17 cellular contexts compared by ENCODE assay signal in the genomic region with DNA sequence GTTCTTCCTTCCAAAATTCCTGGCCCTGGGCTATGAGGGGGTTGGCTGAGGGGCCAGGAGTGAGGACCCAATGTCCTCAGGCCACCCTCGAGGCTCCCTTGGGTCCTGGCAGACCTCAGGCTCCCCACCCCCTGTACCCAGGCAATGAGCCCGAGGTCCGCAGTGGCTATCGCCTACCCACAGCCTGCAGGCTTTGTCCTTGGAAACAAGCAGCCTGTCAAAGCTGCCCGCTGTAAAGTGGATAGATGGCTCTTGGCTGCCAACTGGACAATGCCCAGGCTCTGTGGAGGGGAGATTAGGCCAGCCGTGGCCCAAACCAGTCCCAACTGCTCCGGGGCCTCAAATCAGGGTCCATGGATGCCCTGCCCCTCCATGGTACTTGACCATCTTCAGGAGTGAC. TPM values are rescaled to one million over a fixed set of nuclear protein-coding genes. Genes with fewer than 3 reads are reported as not detected.
"Had no signal": no experiment of that assay in that cellular context is flagged by ENCODE, and none has a peak within 500 bp of the region (broad histone marks: within the 10 kb centered on the region; RNA-seq: fewer than 3 reads in every experiment).

No MANE protein-coding gene starts in this region.

- H3K9me3 ChIP-seq: ascending aorta, colonic mucosa, esophagus muscularis mucosa, psoas muscle, stomach, thoracic aorta had no signal

- H3K4me1 ChIP-seq: ascending aorta, colonic mucosa, psoas muscle had no signal

- H3K27ac ChIP-seq: ascending aorta, cardiac muscle cell, colonic mucosa, esophagus muscularis mucosa, psoas muscle, stomach, thoracic aorta had no signal

- DNase-seq: activated CD4-positive, alpha-beta T cell treated with anti-CD3 and anti-CD28 coated beads, Interleukin-2, amount 10 ng/mL, durations not matched to agents 7 days and 5 days; activated naive CD4-positive, alpha-beta T cell; colonic mucosa; hippocampal formation; kidney; psoas muscle; stimulated activated CD4-positive, alpha-beta T cell treated with anti-CD3 and anti-CD28 coated beads, Interleukin-12 subunit alpha, Interleukin-12 subunit beta, amount 100 ng/mL, for 4 hours; stimulated activated CD4-positive, alpha-beta T cell treated with anti-CD3 and anti-CD28 coated beads, Interleukin-2, amount 100 ng/mL, for 24 hours; stomach had no signal

- H3K27me3 ChIP-seq: ascending aorta had no signal

- ATAC-seq: natural killer cell treated with Interleukin-12 subunit alpha and Interleukin-12 subunit beta and Interleukin-15 and Interleukin-18, amount 100 ng/mL, for 72 hours; psoas muscle had no signal

- FAIRE-seq: kidney had no signal

- H3K4me3 ChIP-seq: ascending aorta, cardiac muscle cell, colonic mucosa, esophagus muscularis mucosa, psoas muscle, stomach, thoracic aorta had no signal

- H3K36me3 ChIP-seq: ascending aorta, cardiac muscle cell, colonic mucosa, esophagus muscularis mucosa, stomach, thoracic aorta had no signal

RNA-seq across cellular contexts. Expression of a gene that starts 2.2 kb away (rescaled TPM):
- total RNA-seq: activated CD4-positive, alpha-beta T cell treated with anti-CD3 and anti-CD28 coated beads, Interleukin-2, amount 10 ng/mL, durations not matched to agents 7 days and 5 days; ascending aorta; cardiac muscle cell; colonic mucosa; esophagus muscularis mucosa; kidney; liver; mesenteric fat pad; natural killer cell treated with Interleukin-12 subunit alpha and Interleukin-12 subunit beta and Interleukin-15 and Interleukin-18, amount 100 ng/mL, for 72 hours; psoas muscle; stomach; thoracic aorta; urinary bladder had no signal
- polyA plus RNA-seq: cardiac muscle cell, liver, psoas muscle, stomach, urinary bladder had no signal

RNA-seq across cellular contexts. Expression of a gene that starts 59.2 kb away (rescaled TPM):
- total RNA-seq: activated CD4-positive, alpha-beta T cell treated with anti-CD3 and anti-CD28 coated beads, Interleukin-2, amount 10 ng/mL, durations not matched to agents 7 days and 5 days; kidney; liver; mesenteric fat pad; natural killer cell treated with Interleukin-12 subunit alpha and Interleukin-12 subunit beta and Interleukin-15 and Interleukin-18, amount 100 ng/mL, for 72 hours; stomach; thoracic aorta; urinary bladder had no signal
- polyA plus RNA-seq: cardiac muscle cell, liver, urinary bladder had no signal
